Comparison of ENCODE assay signal across 27 cellular contexts in genomic region chr12:76012656-76013055, GRCh38.
"Had no signal": no experiment of that assay in that cellular context is flagged by ENCODE, and none has a peak within 500 bp of the region (broad histone marks: within the 10 kb centered on the region; RNA-seq: fewer than 3 reads in every experiment).

No MANE protein-coding gene starts in this region.

- H3K9me3 ChIP-seq: heart left ventricle, left lung, lower lobe of right lung, neutrophil, psoas muscle, right lobe of liver, stomach, testis, thyroid gland, transverse colon, upper lobe of right lung had no signal

- H3K4me2 ChIP-seq: neural progenitor cell, smooth muscle cell had no signal

- H2AFZ ChIP-seq: neural progenitor cell, parathyroid adenoma had no signal

- H3K4me1 ChIP-seq: lower lobe of right lung, neural progenitor cell, parathyroid adenoma, psoas muscle, right lobe of liver, stomach, testis had no signal

- H3K9ac ChIP-seq: neural progenitor cell, parathyroid adenoma had no signal

- DNase-seq: heart left ventricle; hypothalamus; kidney glomerular epithelial cell; left cardiac atrium; left lung; lower lobe of right lung; mammary epithelial cell; mesenchymal stem cell; naive thymus-derived CD8-positive, alpha-beta T cell; occipital lobe; psoas muscle; right lobe of liver; stimulated activated CD4-positive, alpha-beta T cell treated with anti-CD3 and anti-CD28 coated beads, Interleukin-2, amount 100 ng/mL, for 24 hours; stimulated activated CD4-positive, alpha-beta T cell treated with anti-CD3 and anti-CD28 coated beads, Interleukin-4, amount 100 ng/mL, for 1 hour; stimulated activated naive B cell treated with anti-CD40 and anti-IgM and Interleukin-4, amounts not matched to agents 10 μg/mL and 1 μg/mL and 100 μg/mL, for 72 hours; stimulated activated naive CD8-positive, alpha-beta T cell treated with anti-CD3 and anti-CD28 coated beads, Interleukin-15, Interleukin-2, amounts not matched to agents 100 U/mL and 50 U/mL, for 24 hours; stomach; testis; thyroid gland; transverse colon; upper lobe of right lung had no signal

- H3K27ac ChIP-seq: heart left ventricle, left lung, lower lobe of right lung, neural progenitor cell, neutrophil, parathyroid adenoma, psoas muscle, right lobe of liver, stomach, testis, thyroid gland, transverse colon, upper lobe of right lung had no signal

- H3K79me2 ChIP-seq: parathyroid adenoma had no signal

- H3K36me3 ChIP-seq: heart left ventricle, left lung, lower lobe of right lung, neural progenitor cell, neutrophil, right lobe of liver, stomach, thyroid gland, transverse colon, upper lobe of right lung had no signal

- H3K4me3 ChIP-seq: heart left ventricle, left lung, lower lobe of right lung, neural progenitor cell, psoas muscle, right lobe of liver, smooth muscle cell, stomach, testis, thyroid gland, transverse colon, upper lobe of right lung had no signal

- FAIRE-seq: keratinocyte, urothelium cell line had no signal

- H3K27me3 ChIP-seq: heart left ventricle, left lung, neural progenitor cell, right lobe of liver, stomach, testis, thyroid gland, upper lobe of right lung had no signal
